ENCODE assay signal across 8 cellular contexts in genomic region chr2:60553496-60553991, GRCh38. TPM values are rescaled to one million over a fixed set of nuclear protein-coding genes. Genes with fewer than 3 reads are reported as not detected.
A peak's percentile ranks its signal among the peaks of the same experiment; 100 is the strongest.
DNase-seq lines count a peak whose midpoint lies in the region; ATAC-seq and TF ChIP-seq lines count a peak whose summit lies in the region.

TSS of gene BCL11A (minus strand) at chr2:60553654. CDS start at chr2:60553270, 384 bp downstream.

- no peaks in the 10 kb centered on the region for H3K36me3 ChIP-seq in BJ (ENCODE audit: control insufficient read depth, insufficient read depth, low read length)

- CTCF ChIA-PET in BJ (lab: Yijun Ruan, JAX), result interaction anchor here (1.3 kb wide), 1 partner anchor 12 kb away, joined by 4 read pairs; no protein-coding TSS in a partner anchor

- TF ChIP-seq CTCF in BJ (IDR thresholded peaks at IDR 0.05; ENCODE audit: insufficient read depth, low read depth, low read length) (no peak), fibroblast of mammary gland (conservative IDR thresholded peaks at IDR 0.05; ENCODE audit: control insufficient read depth, insufficient read depth, low read depth, low read length) (no peak), nephron (IDR thresholded peaks at IDR 0.05; ENCODE audit: unreplicated experiment in 3 of 3) (no peak)

- POLR2A ChIA-PET in BJ (lab: Charles Lee), result interaction anchor here (0.6 to 0.7 kb wide), 2 partner anchors 161 to 1635 kb away, joined by 3 to 5 read pairs; no protein-coding TSS in a partner anchor

- no peak for DNase-seq in BJ (ENCODE audit: low read depth)
- DNase-seq in NCI-H2081 (lab: John Stamatoyannopoulos, UW), result peak; percentile 91 to 95
- DNase-seq in UCSD-AML1 (lab: John Stamatoyannopoulos, UW; ENCODE audit: unreplicated experiment), result peak; percentile 81
- DNase-seq in fibroblast of mammary gland (ENCODE audit: low read depth), result peak; percentile 40

- peaks cover 23% of the 10 kb centered on the region for H3K4me1 Mint-ChIP-seq in nephron

- peaks cover 50% of the 10 kb centered on the region for H3K27me3 Mint-ChIP-seq in nephron (ENCODE audit: low read depth)

- peak within 1 kb of the TSS; percentile 94 to 100 (median 96) for H3K4me3 Mint-ChIP-seq in nephron

- H3K36me3 Mint-ChIP-seq in nephron (ENCODE audit: low read depth), result no peaks in the 10 kb centered on the region

- peak within 1 kb of the TSS; percentile 52 for H3K4me3 ChIP-seq in BJ (ENCODE audit: low read depth, low read length)
- H3K4me3 ChIP-seq in fibroblast of mammary gland (ENCODE audit: control insufficient read depth, low read depth, low read length), result peak within 1 kb of the TSS; percentile 33

- no peaks in the 10 kb centered on the region for H3K9me3 Mint-ChIP-seq in nephron

- H3K27me3 ChIP-seq in BJ (ENCODE audit: control insufficient read depth, insufficient read depth, low read length), result peaks cover 13% of the 10 kb centered on the region

- ATAC-seq in GM21390 (IDR thresholded peaks at IDR 0.05; ENCODE audit: unreplicated experiment), result peak; percentile 0
- no peak for ATAC-seq in HG02763 (IDR thresholded peaks at IDR 0.05; ENCODE audit: unreplicated experiment)
- ATAC-seq in HG02970 (IDR thresholded peaks at IDR 0.05; ENCODE audit: low FRiP score, unreplicated experiment), result no peak

- H3K27ac Mint-ChIP-seq in nephron, result peak within 1 kb of the TSS; percentile 43 to 99 (median 94)

RNA-seq across cellular contexts. Expression of gene BCL11A, which starts in this region (rescaled TPM):
- 0.60 and 1.4 TPM in 2 replicates for polyA plus RNA-seq in BJ (2011; rRNA removed)
- 3.1 and 4.2 TPM in 2 replicates for polyA minus RNA-seq in BJ (2011; rRNA and poly(A)+ RNA removed)
